16 cellular contexts compared by ENCODE assay signal in genomic region chr2:113697516-113697915, GRCh38. TPM values are rescaled to one million over a fixed set of nuclear protein-coding genes. Genes with fewer than 3 reads are reported as not detected.
A peak's percentile ranks its signal among the peaks of the same experiment; 100 is the strongest.
DNase-seq lines count a peak whose midpoint lies in the region; ATAC-seq and TF ChIP-seq lines count a peak whose summit lies in the region.
"Had no signal": no experiment of that assay in that cellular context is flagged by ENCODE, and none has a peak within 500 bp of the region (broad histone marks: within the 10 kb centered on the region; RNA-seq: fewer than 3 reads in every experiment).

No MANE protein-coding gene starts in this region.

- ATAC-seq in stimulated activated naive CD8-positive, alpha-beta T cell treated with anti-CD3 and anti-CD28 coated beads, Interleukin-15, amount 100 ng/mL, for 72 hours, result no peak
- peak; percentile 19; the same call in 1 of the 3 replicates for ATAC-seq in RWPE2 (ENCODE audit: low read depth)
- ATAC-seq in foreskin keratinocyte, result no peak
- no peak for ATAC-seq in HG03280 (IDR thresholded peaks at IDR 0.05; ENCODE audit: unreplicated experiment)
- no peak for ATAC-seq in stimulated activated effector memory CD8-positive, alpha-beta T cell treated with anti-CD3 and anti-CD28 coated beads, Interleukin-12 subunit alpha, Interleukin-12 subunit beta, amount 100 ng/mL, for 72 hours

- TF ChIP-seq CTCF in RWPE2 (IDR thresholded peaks at IDR 0.05; ENCODE audit: poor library complexity, severe bottlenecking) (no peak), foreskin keratinocyte (conservative IDR thresholded peaks at IDR 0.05) (no peak)

- no peak overlapping the region for H3K4me3 Mint-ChIP-seq in stimulated activated naive CD8-positive, alpha-beta T cell treated with anti-CD3 and anti-CD28 coated beads, Interleukin-15, Interleukin-2, amounts not matched to agents 100 ng/mL and 50 ng/mL, for 24 hours
- H3K4me3 Mint-ChIP-seq in stimulated activated naive CD8-positive, alpha-beta T cell treated with anti-CD3 and anti-CD28 coated beads, Interleukin-15, amount 100 ng/mL, for 72 hours, result no peak overlapping the region
- no peak overlapping the region for H3K4me3 Mint-ChIP-seq in stimulated activated effector memory CD8-positive, alpha-beta T cell treated with anti-CD3 and anti-CD28 coated beads, Interleukin-12 subunit alpha, Interleukin-12 subunit beta, amount 100 ng/mL, for 72 hours
- H3K4me3 Mint-ChIP-seq: CD8-positive, alpha-beta memory T cell; HFFc6 had no signal

- H3K27me3 ChIP-seq in RWPE2 (ENCODE audit: insufficient read depth, poor library complexity, severe bottlenecking) (no peaks in the 10 kb centered on the region), foreskin keratinocyte (no peaks in the 10 kb centered on the region)
- H3K27me3 ChIP-seq: BLaER1 had no signal

- H3K4me1 ChIP-seq in RWPE2 (ENCODE audit: insufficient read depth, poor library complexity, severe bottlenecking), result no peaks in the 10 kb centered on the region
- H3K4me1 ChIP-seq in foreskin keratinocyte, result peaks cover 7% of the 10 kb centered on the region
- H3K4me1 ChIP-seq: Caco-2 had no signal

- no peaks in the 10 kb centered on the region for H3K36me3 Mint-ChIP-seq in stimulated activated naive CD8-positive, alpha-beta T cell treated with anti-CD3 and anti-CD28 coated beads, Interleukin-15, Interleukin-2, amounts not matched to agents 100 ng/mL and 50 ng/mL, for 24 hours (ENCODE audit: low read depth)
- H3K36me3 Mint-ChIP-seq in stimulated activated effector memory CD8-positive, alpha-beta T cell treated with anti-CD3 and anti-CD28 coated beads, Interleukin-12 subunit alpha, Interleukin-12 subunit beta, amount 100 ng/mL, for 72 hours, result peaks cover 16% of the 10 kb centered on the region
- H3K36me3 Mint-ChIP-seq: CD8-positive, alpha-beta memory T cell had no signal

- no peaks in the 10 kb centered on the region for H3K9me3 Mint-ChIP-seq in stimulated activated naive CD8-positive, alpha-beta T cell treated with anti-CD3 and anti-CD28 coated beads, Interleukin-15, Interleukin-2, amounts not matched to agents 100 ng/mL and 50 ng/mL, for 24 hours
- H3K9me3 Mint-ChIP-seq in stimulated activated naive CD8-positive, alpha-beta T cell treated with anti-CD3 and anti-CD28 coated beads, Interleukin-15, amount 100 ng/mL, for 72 hours, result peaks cover 0 to 7% of the 10 kb centered on the region in 2 donors
- H3K9me3 Mint-ChIP-seq in stimulated activated effector memory CD8-positive, alpha-beta T cell treated with anti-CD3 and anti-CD28 coated beads, Interleukin-12 subunit alpha, Interleukin-12 subunit beta, amount 100 ng/mL, for 72 hours, result no peaks in the 10 kb centered on the region
- H3K9me3 Mint-ChIP-seq: CD8-positive, alpha-beta memory T cell had no signal

- no peak for DNase-seq in stimulated activated naive CD8-positive, alpha-beta T cell treated with anti-CD3 and anti-CD28 coated beads, Interleukin-15, amount 100 ng/mL, for 72 hours
- no peak for DNase-seq in RWPE2 (ENCODE audit: low spot score)
- DNase-seq in foreskin keratinocyte, result peak; percentile 37 to 57
- DNase-seq in SIG-M5 (lab: John Stamatoyannopoulos, UW), result no peak
- no peak for DNase-seq in stimulated activated effector memory CD8-positive, alpha-beta T cell treated with anti-CD3 and anti-CD28 coated beads, Interleukin-12 subunit alpha, Interleukin-12 subunit beta, amount 100 ng/mL, for 72 hours (ENCODE audit: low spot score in 2 of 2)
- no peak for DNase-seq in islet precursor cell
- DNase-seq: 8988T; AML-193; Caco-2; CD8-positive, alpha-beta memory T cell; DND-41; HCEC 1CT; HFFc6 had no signal

- H3K9me3 ChIP-seq in RWPE2 (ENCODE audit: severe bottlenecking), result no peaks in the 10 kb centered on the region
- H3K9me3 ChIP-seq: BLaER1, Caco-2 had no signal

- H3K4me3 ChIP-seq in RWPE2 (ENCODE audit: severe bottlenecking), result no peak overlapping the region
- H3K4me3 ChIP-seq: BLaER1 had no signal

- peaks cover 64% of the 10 kb centered on the region for H3K4me1 Mint-ChIP-seq in stimulated activated naive CD8-positive, alpha-beta T cell treated with anti-CD3 and anti-CD28 coated beads, Interleukin-15, Interleukin-2, amounts not matched to agents 100 ng/mL and 50 ng/mL, for 24 hours (ENCODE audit: low read depth)
- H3K4me1 Mint-ChIP-seq in stimulated activated naive CD8-positive, alpha-beta T cell treated with anti-CD3 and anti-CD28 coated beads, Interleukin-15, amount 100 ng/mL, for 72 hours, result peaks cover 65% of the 10 kb centered on the region
- H3K4me1 Mint-ChIP-seq in stimulated activated effector memory CD8-positive, alpha-beta T cell treated with anti-CD3 and anti-CD28 coated beads, Interleukin-12 subunit alpha, Interleukin-12 subunit beta, amount 100 ng/mL, for 72 hours, result peaks cover 57% of the 10 kb centered on the region

- no peaks in the 10 kb centered on the region for H3K27me3 Mint-ChIP-seq in stimulated activated naive CD8-positive, alpha-beta T cell treated with anti-CD3 and anti-CD28 coated beads, Interleukin-15, Interleukin-2, amounts not matched to agents 100 ng/mL and 50 ng/mL, for 24 hours
- H3K27me3 Mint-ChIP-seq in stimulated activated naive CD8-positive, alpha-beta T cell treated with anti-CD3 and anti-CD28 coated beads, Interleukin-15, amount 100 ng/mL, for 72 hours, result no peaks in the 10 kb centered on the region

- H3K27ac Mint-ChIP-seq in stimulated activated naive CD8-positive, alpha-beta T cell treated with anti-CD3 and anti-CD28 coated beads, Interleukin-15, Interleukin-2, amounts not matched to agents 100 ng/mL and 50 ng/mL, for 24 hours, result peak overlapping the region; percentile 51
- H3K27ac Mint-ChIP-seq in stimulated activated naive CD8-positive, alpha-beta T cell treated with anti-CD3 and anti-CD28 coated beads, Interleukin-15, amount 100 ng/mL, for 72 hours, result no peak overlapping the region
- no peak overlapping the region for H3K27ac Mint-ChIP-seq in stimulated activated effector memory CD8-positive, alpha-beta T cell treated with anti-CD3 and anti-CD28 coated beads, Interleukin-12 subunit alpha, Interleukin-12 subunit beta, amount 100 ng/mL, for 72 hours
- H3K27ac Mint-ChIP-seq: HFFc6 had no signal

- H3K36me3 ChIP-seq in RWPE2 (ENCODE audit: low read depth), result no peaks in the 10 kb centered on the region
- H3K36me3 ChIP-seq: BLaER1 had no signal

- H3K27ac ChIP-seq in RWPE2 (ENCODE audit: poor library complexity, severe bottlenecking) (no peak overlapping the region), foreskin keratinocyte (no peak overlapping the region)
- H3K27ac ChIP-seq: BLaER1 had no signal

RNA-seq across cellular contexts. Expression of gene SLC35F5, which starts 58.9 kb away (rescaled TPM):
- total RNA-seq in foreskin keratinocyte, result 41.5 and 50.5 TPM in 2 replicates
- 17.6 and 19.1 TPM in 2 replicates for polyA plus RNA-seq in foreskin keratinocyte

Comparison
In these comparisons a context has a peak if more than half of its experiments do, and no peak if none do; other contexts are left out.
1. DNase-seq: peak in foreskin keratinocyte (2 of 2); none in stimulated activated naive CD8-positive, alpha-beta T cell treated with anti-CD3 and anti-CD28 coated beads, Interleukin-15, amount 100 ng/mL, for 72 hours (0 of 2), RWPE2 (single experiment), SIG-M5 (single experiment), stimulated activated effector memory CD8-positive, alpha-beta T cell treated with anti-CD3 and anti-CD28 coated beads, Interleukin-12 subunit alpha, Interleukin-12 subunit beta, amount 100 ng/mL, for 72 hours (0 of 2) and islet precursor cell (single experiment).